Comparison of ENCODE assay signal across 14 cellular contexts in genomic region chr14:94062344-94062904, GRCh38. TPM values are rescaled to one million over a fixed set of nuclear protein-coding genes. Genes with fewer than 3 reads are reported as not detected.
DNase-seq lines count a peak whose midpoint lies in the region; ATAC-seq and TF ChIP-seq lines count a peak whose summit lies in the region.
"Had no signal": no experiment of that assay in that cellular context is flagged by ENCODE, and none has a peak within 500 bp of the region (broad histone marks: within the 10 kb centered on the region; RNA-seq: fewer than 3 reads in every experiment).

No MANE protein-coding gene starts in this region.

- no peak overlapping the region for H3K4me3 Mint-ChIP-seq in GM23338
- H3K4me3 Mint-ChIP-seq in activated naive CD8-positive, alpha-beta T cell treated with anti-CD3 and anti-CD28 coated beads, Interleukin-2, amount 50 U/mL, for 24 hours = no peak overlapping the region
- H3K4me3 Mint-ChIP-seq: activated B cell treated with CpG ODN at 0.5 μM for 24 hours had no signal

- no peak overlapping the region for H3K4me3 ChIP-seq in GM23338
- H3K4me3 ChIP-seq: tibial artery had no signal

- TF ChIP-seq CTCF in GM23338 (conservative IDR thresholded peaks at IDR 0.05; ENCODE audit: low read depth in 2 of 2) (no peak), foreskin keratinocyte (conservative IDR thresholded peaks at IDR 0.05) (no peak)

- no peaks in the 10 kb centered on the region; the same call in 1 of the 2 replicates for H3K9me2 ChIP-seq in GM23338 (ENCODE audit: insufficient read depth)

- peaks cover 20% of the 10 kb centered on the region for H3K36me3 ChIP-seq in GM23338 (ENCODE audit: insufficient read depth)

- H3K9me3 Mint-ChIP-seq in GM23338 = no peaks in the 10 kb centered on the region; the same call in 2 of the 3 replicates
- no peaks in the 10 kb centered on the region for H3K9me3 Mint-ChIP-seq in activated naive CD8-positive, alpha-beta T cell treated with anti-CD3 and anti-CD28 coated beads, Interleukin-2, amount 50 U/mL, for 24 hours
- H3K9me3 Mint-ChIP-seq: CD8-positive, alpha-beta memory T cell had no signal

- peaks cover 45% of the 10 kb centered on the region for H3K36me3 Mint-ChIP-seq in GM23338 (ENCODE audit: low read depth)
- H3K36me3 Mint-ChIP-seq in activated naive CD8-positive, alpha-beta T cell treated with anti-CD3 and anti-CD28 coated beads, Interleukin-2, amount 50 U/mL, for 24 hours (ENCODE audit: low read depth) = peaks cover 66% of the 10 kb centered on the region

- H3K27ac ChIP-seq in GM23338 (ENCODE audit: low read depth) (no peak overlapping the region), foreskin keratinocyte (peak overlapping the region; percentile 61)
- H3K27ac ChIP-seq: tibial artery had no signal

- peaks cover 18% of the 10 kb centered on the region for H3K4me1 ChIP-seq in GM23338 (ENCODE audit: insufficient read depth)
- H3K4me1 ChIP-seq in foreskin keratinocyte = peaks cover 28% of the 10 kb centered on the region

- H3F3A ChIP-seq in GM23338 (replicated peaks; ENCODE audit: low read depth) = no peaks in the 10 kb centered on the region

- peak; percentile 69 for ATAC-seq in GM23338
- no peak for ATAC-seq in activated naive CD8-positive, alpha-beta T cell treated with anti-CD3 and anti-CD28 coated beads, Interleukin-2, amount 50 U/mL, for 24 hours
- peak; percentile 87 for ATAC-seq in foreskin keratinocyte
- no peak for ATAC-seq in HG02852 (IDR thresholded peaks at IDR 0.05; ENCODE audit: unreplicated experiment)

- H3K27me3 Mint-ChIP-seq in GM23338 (ENCODE audit: insufficient read depth, low read depth, poor library complexity) = peaks cover 12% of the 10 kb centered on the region
- no peaks in the 10 kb centered on the region for H3K27me3 Mint-ChIP-seq in activated naive CD8-positive, alpha-beta T cell treated with anti-CD3 and anti-CD28 coated beads, Interleukin-2, amount 50 U/mL, for 24 hours
- H3K27me3 Mint-ChIP-seq: activated B cell treated with CpG ODN at 0.5 μM for 24 hours had no signal

- peaks cover 42% of the 10 kb centered on the region for H3K4me1 Mint-ChIP-seq in GM23338
- peaks cover 63% of the 10 kb centered on the region for H3K4me1 Mint-ChIP-seq in activated naive CD8-positive, alpha-beta T cell treated with anti-CD3 and anti-CD28 coated beads, Interleukin-2, amount 50 U/mL, for 24 hours

- H3K27me3 ChIP-seq in GM23338 (ENCODE audit: insufficient read depth) = no peaks in the 10 kb centered on the region
- no peaks in the 10 kb centered on the region for H3K27me3 ChIP-seq in foreskin keratinocyte
- H3K27me3 ChIP-seq: tibial artery had no signal

- H3K79me2 ChIP-seq in GM23338 (replicated peaks; ENCODE audit: insufficient read depth) = peaks cover 64% of the 10 kb centered on the region

- H2AFZ ChIP-seq in GM23338 = no peak overlapping the region

- H4K20me1 ChIP-seq in GM23338 (replicated peaks; ENCODE audit: insufficient read depth) = peaks cover 29% of the 10 kb centered on the region; the same call in 1 of the 2 replicates

- peak overlapping the region; percentile 71 for H3K27ac Mint-ChIP-seq in GM23338
- H3K27ac Mint-ChIP-seq in activated naive CD8-positive, alpha-beta T cell treated with anti-CD3 and anti-CD28 coated beads, Interleukin-2, amount 50 U/mL, for 24 hours = peak overlapping the region; percentile 20
- H3K27ac Mint-ChIP-seq: activated B cell treated with CpG ODN at 0.5 μM for 24 hours had no signal

- DNase-seq in ACHN (peak; percentile 31), GM23338 (ENCODE audit: low spot score) (no peak), foreskin keratinocyte (peak; percentile 83 to 91), NCI-H82 (lab: John Stamatoyannopoulos, UW) (no peak), DMS53 (lab: John Stamatoyannopoulos, UW) (no peak), MV-4-11 (lab: John Stamatoyannopoulos, UW) (no peak)
- no peak for DNase-seq in activated naive CD8-positive, alpha-beta T cell treated with anti-CD3 and anti-CD28 coated beads, Interleukin-2, amount 50 U/mL, for 24 hours
- DNase-seq: activated B cell treated with CpG ODN at 0.5 μM for 24 hours; CD8-positive, alpha-beta memory T cell; NCI-H1092; NCI-H524 treated with DMSO at 0.1 percent for 48 hours; SHP77; tibial artery had no signal

- no peak overlapping the region for H3K4me2 ChIP-seq in GM23338

- in situ Hi-C loops in ACHN (cut with HindIII; ENCODE audit: low pct_ligation_motif_present, low pct_unique_long_range_greater_than_20kb, low sequenced_read_pairs) = no loop called here

TF ChIP-seq in GM23338, 12 proteins besides CTCF, POLR2A, EP300 and RAD21:
- TF ChIP-seq STAT1 (IDR thresholded peaks at IDR 0.05; ENCODE audit: unreplicated experiment) (no peak), REST (IDR thresholded peaks at IDR 0.05; ENCODE audit: unreplicated experiment) (no peak), ZNF114 (CRISPR knock-in tag; IDR thresholded peaks at IDR 0.05) (no peak), EZH2 (IDR thresholded peaks at IDR 0.05; ENCODE audit: low read depth, unreplicated experiment) (no peak)

RNA-seq across cellular contexts. Expression of gene DDX24, which starts 18.6 kb away (rescaled TPM):
- total RNA-seq in GM23338 (2014; rRNA removed; shearing (Covaris generic)) = 137 and 150 TPM in 2 replicates
- polyA plus RNA-seq in GM23338 (2016; fragmentation: Nextera tagmentation; extraction: Ambion mirVana) = 263 and 265 TPM in 2 replicates
- 157 and 163 TPM in 2 replicates for total RNA-seq in foreskin keratinocyte
- polyA plus RNA-seq in foreskin keratinocyte = 96.2 and 107 TPM in 2 replicates

RNA-seq across cellular contexts. Expression of gene IFI27L1, which starts 18.7 kb away (rescaled TPM):
- total RNA-seq in GM23338 (2014; rRNA removed; shearing (Covaris generic)) = 3.9 and 9.7 TPM in 2 replicates
- polyA plus RNA-seq in GM23338 (2016; fragmentation: Nextera tagmentation; extraction: Ambion mirVana) (28.6 and 30.8 TPM in 2 replicates), foreskin keratinocyte (32.3 and 38.1 TPM in 2 replicates)
- 23.6 and 25.3 TPM in 2 replicates for total RNA-seq in foreskin keratinocyte

RNA-seq across cellular contexts. Expression of gene OTUB2, which starts 36.3 kb away (rescaled TPM):
- 4.1 and 4.4 TPM in 2 replicates for total RNA-seq in GM23338 (2014; rRNA removed; shearing (Covaris generic))
- polyA plus RNA-seq in GM23338 (2016; fragmentation: Nextera tagmentation; extraction: Ambion mirVana) (1.9 and 2.1 TPM in 2 replicates), foreskin keratinocyte (1.8 and 1.9 TPM in 2 replicates)
- total RNA-seq in foreskin keratinocyte = 3.0 and 3.6 TPM in 2 replicates
- total RNA-seq: activated B cell treated with CpG ODN at 0.5 μM for 24 hours had no signal

RNA-seq across cellular contexts. Expression of gene IFI27, which starts 48.1 kb away (rescaled TPM):
- 0.23 and 0.49 TPM in 2 replicates for total RNA-seq in GM23338 (2014; rRNA removed; shearing (Covaris generic))
- polyA plus RNA-seq in GM23338 (2016; fragmentation: Nextera tagmentation; extraction: Ambion mirVana) = 1.2 and 1.6 TPM in 2 replicates
- total RNA-seq in foreskin keratinocyte = 315 and 774 TPM in 2 replicates
- 486 and 1,280 TPM in 2 replicates for polyA plus RNA-seq in foreskin keratinocyte

Comparison
In these comparisons a context has a peak if more than half of its experiments do, and no peak if none do; other contexts are left out.
1. DNase-seq: peak in ACHN (single experiment) and foreskin keratinocyte (2 of 2); none in GM23338 (single experiment), activated naive CD8-positive, alpha-beta T cell treated with anti-CD3 and anti-CD28 coated beads, Interleukin-2, amount 50 U/mL, for 24 hours (single experiment), NCI-H82 (single experiment), DMS53 (single experiment) and MV-4-11 (single experiment).
2. ATAC-seq: peak in GM23338 (single experiment) and foreskin keratinocyte (single experiment); none in activated naive CD8-positive, alpha-beta T cell treated with anti-CD3 and anti-CD28 coated beads, Interleukin-2, amount 50 U/mL, for 24 hours (single experiment) and HG02852 (single experiment).